Comparison of ENCODE assay signal across 13 cellular contexts in the genomic region with DNA sequence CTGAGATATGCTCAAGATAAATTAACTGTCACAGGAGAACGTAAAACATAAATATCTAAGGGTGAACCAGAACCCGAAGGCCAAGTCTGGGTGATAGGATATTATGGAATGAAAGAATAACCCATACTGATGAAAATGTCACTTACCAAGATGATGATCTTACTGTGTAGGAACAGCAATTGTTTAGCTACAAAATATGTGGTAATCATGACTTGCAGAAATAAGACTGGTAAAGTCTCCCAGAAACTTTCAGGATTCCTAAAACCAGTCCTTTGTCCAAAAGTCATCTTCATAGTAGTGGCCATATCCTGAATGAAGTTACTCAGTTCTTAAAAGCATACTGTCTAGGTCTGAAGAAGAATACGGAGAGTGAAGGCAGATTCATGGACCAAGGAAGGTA. TPM values are rescaled to one million over a fixed set of nuclear protein-coding genes. Genes with fewer than 3 reads are reported as not detected.
"Had no signal": no experiment of that assay in that cellular context is flagged by ENCODE, and none has a peak within 500 bp of the region (broad histone marks: within the 10 kb centered on the region; RNA-seq: fewer than 3 reads in every experiment).

No MANE protein-coding gene starts in this region.

RNA-seq across cellular contexts. Expression of gene SLC38A11, which starts 30.7 kb away (rescaled TPM):
- total RNA-seq: activated CD4-positive, alpha-beta memory T cell treated with anti-CD3 and anti-CD28 coated beads, Interleukin-2, amount 10 ng/mL, durations not matched to agents 7 days and 5 days; activated CD4-positive, alpha-beta T cell treated with anti-CD3 and anti-CD28 coated beads for 36 hours; activated CD4-positive, alpha-beta T cell treated with anti-CD3 and anti-CD28 coated beads, Interleukin-2, amount 10 ng/mL, durations not matched to agents 7 days and 5 days; activated CD8-positive, alpha-beta memory T cell treated with anti-CD3 and anti-CD28 coated beads, Interleukin-2, amount 10 ng/mL, durations not matched to agents 7 days and 5 days; activated CD8-positive, alpha-beta T cell treated with anti-CD3 and anti-CD28 coated beads, Interleukin-2, amount 10 ng/mL, durations not matched to agents 7 days and 5 days; activated naive CD8-positive, alpha-beta T cell treated with anti-CD3 and anti-CD28 coated beads, Interleukin-2, amount 10 ng/mL, durations not matched to agents 7 days and 5 days; activated T-helper 2 cell treated with anti-CD3 and anti-CD28 coated beads, Interferon-gamma antibody, Interleukin-2, Interleukin-4, amounts not matched to agents 10 μg/mL and 5 μg/mL and 100 μg/mL, durations not matched to agents 14 hours and 24 hours and 36 hours; ascending aorta; bronchial epithelial cell; cardiac muscle cell; T-helper 1 cell treated with Interleukin-12 subunit alpha and Interleukin-12 subunit beta and Interleukin-4 antibody, amounts not matched to agents 30 ng/mL and 1 ng/mL, for 36 hours; T-helper 2 cell treated with Interferon-gamma antibody and Interleukin-4, amounts not matched to agents 100 ng/mL and 5 ng/mL, for 36 hours; WTC11 had no signal
- polyA plus RNA-seq: cardiac muscle cell had no signal
